1 cellular context compared by ENCODE assay signal in the genomic region with DNA sequence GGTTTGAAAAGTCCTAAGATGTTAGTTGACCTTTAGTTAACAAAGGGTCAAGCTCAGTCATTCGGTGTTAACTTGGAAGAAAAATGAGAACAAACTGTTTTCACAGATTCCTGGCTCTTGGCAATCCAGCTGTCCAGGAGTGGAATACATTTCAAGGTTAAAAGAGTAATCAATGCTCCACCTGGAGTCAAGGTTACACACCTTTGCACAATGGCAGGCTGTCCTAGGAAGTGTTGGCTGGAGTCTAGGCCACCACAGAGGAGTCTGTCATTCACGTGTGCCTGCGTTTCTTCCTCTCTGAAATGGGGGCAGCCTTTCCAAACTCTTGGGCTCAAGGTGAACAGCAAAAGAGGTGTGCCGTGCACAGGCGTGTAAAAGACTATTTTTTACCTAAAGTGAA.
A peak's percentile ranks its signal among the peaks of the same experiment; 100 is the strongest.
TF ChIP-seq lines count a peak whose summit lies in the region.

No MANE protein-coding gene starts in this region.

TF ChIP-seq in HepG2, 621 proteins besides CTCF, POLR2A, EP300 and RAD21 (continued from another document and continues in another):
- TF ChIP-seq MED1 (CRISPR knock-in tag; IDR thresholded peaks at IDR 0.05): peak; percentile 80
- TF ChIP-seq, protein P1, sequence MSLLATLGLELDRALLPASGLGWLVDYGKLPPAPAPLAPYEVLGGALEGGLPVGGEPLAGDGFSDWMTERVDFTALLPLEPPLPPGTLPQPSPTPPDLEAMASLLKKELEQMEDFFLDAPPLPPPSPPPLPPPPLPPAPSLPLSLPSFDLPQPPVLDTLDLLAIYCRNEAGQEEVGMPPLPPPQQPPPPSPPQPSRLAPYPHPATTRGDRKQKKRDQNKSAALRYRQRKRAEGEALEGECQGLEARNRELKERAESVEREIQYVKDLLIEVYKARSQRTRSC (CRISPR knock-in tag; IDR thresholded peaks at IDR 0.05; ENCODE audit: low read depth): no peak
- TF ChIP-seq TARDBP (CRISPR knock-in tag; IDR thresholded peaks at IDR 0.05): no peak
- no peak for TF ChIP-seq ZNF780A (CRISPR knock-in tag; IDR thresholded peaks at IDR 0.05)
- TF ChIP-seq ZNF703 (CRISPR knock-in tag; IDR thresholded peaks at IDR 0.05; ENCODE audit: borderline replicate concordance): no peak
- TF ChIP-seq, protein P2, sequence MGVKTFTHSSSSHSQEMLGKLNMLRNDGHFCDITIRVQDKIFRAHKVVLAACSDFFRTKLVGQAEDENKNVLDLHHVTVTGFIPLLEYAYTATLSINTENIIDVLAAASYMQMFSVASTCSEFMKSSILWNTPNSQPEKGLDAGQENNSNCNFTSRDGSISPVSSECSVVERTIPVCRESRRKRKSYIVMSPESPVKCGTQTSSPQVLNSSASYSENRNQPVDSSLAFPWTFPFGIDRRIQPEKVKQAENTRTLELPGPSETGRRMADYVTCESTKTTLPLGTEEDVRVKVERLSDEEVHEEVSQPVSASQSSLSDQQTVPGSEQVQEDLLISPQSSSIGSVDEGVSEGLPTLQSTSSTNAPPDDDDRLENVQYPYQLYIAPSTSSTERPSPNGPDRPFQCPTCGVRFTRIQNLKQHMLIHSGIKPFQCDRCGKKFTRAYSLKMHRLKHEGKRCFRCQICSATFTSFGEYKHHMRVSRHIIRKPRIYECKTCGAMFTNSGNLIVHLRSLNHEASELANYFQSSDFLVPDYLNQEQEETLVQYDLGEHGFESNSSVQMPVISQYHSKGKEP (CRISPR knock-in tag; IDR thresholded peaks at IDR 0.05): no peak
- TF ChIP-seq HDAC6 (IDR thresholded peaks at IDR 0.05; ENCODE audit: low read depth, low read length): no peak
- TF ChIP-seq, protein P3, sequence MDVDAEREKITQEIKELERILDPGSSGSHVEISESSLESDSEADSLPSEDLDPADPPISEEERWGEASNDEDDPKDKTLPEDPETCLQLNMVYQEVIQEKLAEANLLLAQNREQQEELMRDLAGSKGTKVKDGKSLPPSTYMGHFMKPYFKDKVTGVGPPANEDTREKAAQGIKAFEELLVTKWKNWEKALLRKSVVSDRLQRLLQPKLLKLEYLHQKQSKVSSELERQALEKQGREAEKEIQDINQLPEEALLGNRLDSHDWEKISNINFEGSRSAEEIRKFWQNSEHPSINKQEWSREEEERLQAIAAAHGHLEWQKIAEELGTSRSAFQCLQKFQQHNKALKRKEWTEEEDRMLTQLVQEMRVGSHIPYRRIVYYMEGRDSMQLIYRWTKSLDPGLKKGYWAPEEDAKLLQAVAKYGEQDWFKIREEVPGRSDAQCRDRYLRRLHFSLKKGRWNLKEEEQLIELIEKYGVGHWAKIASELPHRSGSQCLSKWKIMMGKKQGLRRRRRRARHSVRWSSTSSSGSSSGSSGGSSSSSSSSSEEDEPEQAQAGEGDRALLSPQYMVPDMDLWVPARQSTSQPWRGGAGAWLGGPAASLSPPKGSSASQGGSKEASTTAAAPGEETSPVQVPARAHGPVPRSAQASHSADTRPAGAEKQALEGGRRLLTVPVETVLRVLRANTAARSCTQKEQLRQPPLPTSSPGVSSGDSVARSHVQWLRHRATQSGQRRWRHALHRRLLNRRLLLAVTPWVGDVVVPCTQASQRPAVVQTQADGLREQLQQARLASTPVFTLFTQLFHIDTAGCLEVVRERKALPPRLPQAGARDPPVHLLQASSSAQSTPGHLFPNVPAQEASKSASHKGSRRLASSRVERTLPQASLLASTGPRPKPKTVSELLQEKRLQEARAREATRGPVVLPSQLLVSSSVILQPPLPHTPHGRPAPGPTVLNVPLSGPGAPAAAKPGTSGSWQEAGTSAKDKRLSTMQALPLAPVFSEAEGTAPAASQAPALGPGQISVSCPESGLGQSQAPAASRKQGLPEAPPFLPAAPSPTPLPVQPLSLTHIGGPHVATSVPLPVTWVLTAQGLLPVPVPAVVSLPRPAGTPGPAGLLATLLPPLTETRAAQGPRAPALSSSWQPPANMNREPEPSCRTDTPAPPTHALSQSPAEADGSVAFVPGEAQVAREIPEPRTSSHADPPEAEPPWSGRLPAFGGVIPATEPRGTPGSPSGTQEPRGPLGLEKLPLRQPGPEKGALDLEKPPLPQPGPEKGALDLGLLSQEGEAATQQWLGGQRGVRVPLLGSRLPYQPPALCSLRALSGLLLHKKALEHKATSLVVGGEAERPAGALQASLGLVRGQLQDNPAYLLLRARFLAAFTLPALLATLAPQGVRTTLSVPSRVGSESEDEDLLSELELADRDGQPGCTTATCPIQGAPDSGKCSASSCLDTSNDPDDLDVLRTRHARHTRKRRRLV (CRISPR knock-in tag; IDR thresholded peaks at IDR 0.05): no peak
- TF ChIP-seq, protein P4, sequence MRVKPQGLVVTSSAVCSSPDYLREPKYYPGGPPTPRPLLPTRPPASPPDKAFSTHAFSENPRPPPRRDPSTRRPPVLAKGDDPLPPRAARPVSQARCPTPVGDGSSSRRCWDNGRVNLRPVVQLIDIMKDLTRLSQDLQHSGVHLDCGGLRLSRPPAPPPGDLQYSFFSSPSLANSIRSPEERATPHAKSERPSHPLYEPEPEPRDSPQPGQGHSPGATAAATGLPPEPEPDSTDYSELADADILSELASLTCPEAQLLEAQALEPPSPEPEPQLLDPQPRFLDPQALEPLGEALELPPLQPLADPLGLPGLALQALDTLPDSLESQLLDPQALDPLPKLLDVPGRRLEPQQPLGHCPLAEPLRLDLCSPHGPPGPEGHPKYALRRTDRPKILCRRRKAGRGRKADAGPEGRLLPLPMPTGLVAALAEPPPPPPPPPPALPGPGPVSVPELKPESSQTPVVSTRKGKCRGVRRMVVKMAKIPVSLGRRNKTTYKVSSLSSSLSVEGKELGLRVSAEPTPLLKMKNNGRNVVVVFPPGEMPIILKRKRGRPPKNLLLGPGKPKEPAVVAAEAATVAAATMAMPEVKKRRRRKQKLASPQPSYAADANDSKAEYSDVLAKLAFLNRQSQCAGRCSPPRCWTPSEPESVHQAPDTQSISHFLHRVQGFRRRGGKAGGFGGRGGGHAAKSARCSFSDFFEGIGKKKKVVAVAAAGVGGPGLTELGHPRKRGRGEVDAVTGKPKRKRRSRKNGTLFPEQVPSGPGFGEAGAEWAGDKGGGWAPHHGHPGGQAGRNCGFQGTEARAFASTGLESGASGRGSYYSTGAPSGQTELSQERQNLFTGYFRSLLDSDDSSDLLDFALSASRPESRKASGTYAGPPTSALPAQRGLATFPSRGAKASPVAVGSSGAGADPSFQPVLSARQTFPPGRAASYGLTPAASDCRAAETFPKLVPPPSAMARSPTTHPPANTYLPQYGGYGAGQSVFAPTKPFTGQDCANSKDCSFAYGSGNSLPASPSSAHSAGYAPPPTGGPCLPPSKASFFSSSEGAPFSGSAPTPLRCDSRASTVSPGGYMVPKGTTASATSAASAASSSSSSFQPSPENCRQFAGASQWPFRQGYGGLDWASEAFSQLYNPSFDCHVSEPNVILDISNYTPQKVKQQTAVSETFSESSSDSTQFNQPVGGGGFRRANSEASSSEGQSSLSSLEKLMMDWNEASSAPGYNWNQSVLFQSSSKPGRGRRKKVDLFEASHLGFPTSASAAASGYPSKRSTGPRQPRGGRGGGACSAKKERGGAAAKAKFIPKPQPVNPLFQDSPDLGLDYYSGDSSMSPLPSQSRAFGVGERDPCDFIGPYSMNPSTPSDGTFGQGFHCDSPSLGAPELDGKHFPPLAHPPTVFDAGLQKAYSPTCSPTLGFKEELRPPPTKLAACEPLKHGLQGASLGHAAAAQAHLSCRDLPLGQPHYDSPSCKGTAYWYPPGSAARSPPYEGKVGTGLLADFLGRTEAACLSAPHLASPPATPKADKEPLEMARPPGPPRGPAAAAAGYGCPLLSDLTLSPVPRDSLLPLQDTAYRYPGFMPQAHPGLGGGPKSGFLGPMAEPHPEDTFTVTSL (CRISPR knock-in tag; IDR thresholded peaks at IDR 0.05; ENCODE audit: borderline replicate concordance): peak; percentile 70; the same call in 1 of the 2 replicates
- TF ChIP-seq PITX1 (CRISPR knock-in tag; IDR thresholded peaks at IDR 0.05): peak; percentile 63
- no peak for TF ChIP-seq ZNF747 (CRISPR knock-in tag; IDR thresholded peaks at IDR 0.05; ENCODE audit: borderline replicate concordance)
- no peak for TF ChIP-seq ZNF790 (CRISPR knock-in tag; IDR thresholded peaks at IDR 0.05; ENCODE audit: borderline replicate concordance)
- TF ChIP-seq ZNF564 (CRISPR knock-in tag; IDR thresholded peaks at IDR 0.05): peak; percentile 32; the same call in 1 of the 2 replicates
- TF ChIP-seq, protein P5, sequence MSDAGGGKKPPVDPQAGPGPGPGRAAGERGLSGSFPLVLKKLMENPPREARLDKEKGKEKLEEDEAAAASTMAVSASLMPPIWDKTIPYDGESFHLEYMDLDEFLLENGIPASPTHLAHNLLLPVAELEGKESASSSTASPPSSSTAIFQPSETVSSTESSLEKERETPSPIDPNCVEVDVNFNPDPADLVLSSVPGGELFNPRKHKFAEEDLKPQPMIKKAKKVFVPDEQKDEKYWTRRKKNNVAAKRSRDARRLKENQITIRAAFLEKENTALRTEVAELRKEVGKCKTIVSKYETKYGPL (CRISPR knock-in tag; IDR thresholded peaks at IDR 0.05): no peak
- TF ChIP-seq BORCS8-MEF2B (CRISPR knock-in tag; IDR thresholded peaks at IDR 0.05): no peak
- TF ChIP-seq ZNF569 (CRISPR knock-in tag; IDR thresholded peaks at IDR 0.05; ENCODE audit: borderline replicate concordance): no peak
- TF ChIP-seq, protein P6, sequence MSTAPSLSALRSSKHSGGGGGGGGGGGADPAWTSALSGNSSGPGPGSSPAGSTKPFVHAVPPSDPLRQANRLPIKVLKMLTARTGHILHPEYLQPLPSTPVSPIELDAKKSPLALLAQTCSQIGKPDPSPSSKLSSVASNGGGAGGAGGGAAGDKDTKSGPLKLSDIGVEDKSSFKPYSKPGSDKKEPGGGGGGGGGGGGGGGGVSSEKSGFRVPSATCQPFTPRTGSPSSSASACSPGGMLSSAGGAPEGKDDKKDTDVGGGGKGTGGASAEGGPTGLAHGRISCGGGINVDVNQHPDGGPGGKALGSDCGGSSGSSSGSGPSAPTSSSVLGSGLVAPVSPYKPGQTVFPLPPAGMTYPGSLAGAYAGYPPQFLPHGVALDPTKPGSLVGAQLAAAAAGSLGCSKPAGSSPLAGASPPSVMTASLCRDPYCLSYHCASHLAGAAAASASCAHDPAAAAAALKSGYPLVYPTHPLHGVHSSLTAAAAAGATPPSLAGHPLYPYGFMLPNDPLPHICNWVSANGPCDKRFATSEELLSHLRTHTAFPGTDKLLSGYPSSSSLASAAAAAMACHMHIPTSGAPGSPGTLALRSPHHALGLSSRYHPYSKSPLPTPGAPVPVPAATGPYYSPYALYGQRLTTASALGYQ (CRISPR knock-in tag; IDR thresholded peaks at IDR 0.05): peak; percentile 90
- TF ChIP-seq ZSCAN20 (CRISPR knock-in tag; IDR thresholded peaks at IDR 0.05; ENCODE audit: borderline replicate concordance): no peak
- 0 out of 2 replicates have a peak, but pooled peaks have one; percentile 48 for TF ChIP-seq GFI1 (CRISPR knock-in tag; IDR thresholded peaks at IDR 0.05; ENCODE audit: borderline replicate concordance)
- no peak for TF ChIP-seq EEA1 (CRISPR knock-in tag; IDR thresholded peaks at IDR 0.05; ENCODE audit: borderline replicate concordance)
- TF ChIP-seq ASH2L (IDR thresholded peaks at IDR 0.05; ENCODE audit: insufficient read length, low read depth, low read length): no peak
- TF ChIP-seq ZNF510 (CRISPR knock-in tag; IDR thresholded peaks at IDR 0.05; ENCODE audit: low read depth): no peak
- no peak for TF ChIP-seq NCOA5 (CRISPR knock-in tag; IDR thresholded peaks at IDR 0.05)
- TF ChIP-seq SRSF9 (IDR thresholded peaks at IDR 0.05; ENCODE audit: borderline replicate concordance, insufficient read depth, low read depth, low read length, poor library complexity, severe bottlenecking): no peak
- TF ChIP-seq TAF1 (CRISPR knock-in tag; IDR thresholded peaks at IDR 0.05): no peak
- TF ChIP-seq CBX5 (CRISPR knock-in tag; IDR thresholded peaks at IDR 0.05; ENCODE audit: borderline replicate concordance): peak; percentile 81; the same call in 1 of the 2 replicates
- TF ChIP-seq PTBP1 (IDR thresholded peaks at IDR 0.05; ENCODE audit: low read depth, low read length, poor library complexity, severe bottlenecking): no peak
- peak; percentile 38; the same call in 1 of the 2 replicates for TF ChIP-seq HOXD1 (CRISPR knock-in tag; IDR thresholded peaks at IDR 0.05)
- TF ChIP-seq ZNF501 (CRISPR knock-in tag; IDR thresholded peaks at IDR 0.05): no peak
- TF ChIP-seq ZNF841 (CRISPR knock-in tag; IDR thresholded peaks at IDR 0.05; ENCODE audit: borderline replicate concordance): no peak
- no peak for TF ChIP-seq SMYD3 (CRISPR knock-in tag; IDR thresholded peaks at IDR 0.05)
- 0 out of 2 replicates have a peak, but pooled peaks have one; percentile 25 for TF ChIP-seq GATA4 (IDR thresholded peaks at IDR 0.05; ENCODE audit: borderline replicate concordance, low read depth)
- no peak for TF ChIP-seq MBNL3 (CRISPR knock-in tag; conservative IDR thresholded peaks at IDR 0.05)
- TF ChIP-seq, protein P7, sequence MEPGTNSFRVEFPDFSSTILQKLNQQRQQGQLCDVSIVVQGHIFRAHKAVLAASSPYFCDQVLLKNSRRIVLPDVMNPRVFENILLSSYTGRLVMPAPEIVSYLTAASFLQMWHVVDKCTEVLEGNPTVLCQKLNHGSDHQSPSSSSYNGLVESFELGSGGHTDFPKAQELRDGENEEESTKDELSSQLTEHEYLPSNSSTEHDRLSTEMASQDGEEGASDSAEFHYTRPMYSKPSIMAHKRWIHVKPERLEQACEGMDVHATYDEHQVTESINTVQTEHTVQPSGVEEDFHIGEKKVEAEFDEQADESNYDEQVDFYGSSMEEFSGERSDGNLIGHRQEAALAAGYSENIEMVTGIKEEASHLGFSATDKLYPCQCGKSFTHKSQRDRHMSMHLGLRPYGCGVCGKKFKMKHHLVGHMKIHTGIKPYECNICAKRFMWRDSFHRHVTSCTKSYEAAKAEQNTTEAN (CRISPR knock-in tag; conservative IDR thresholded peaks at IDR 0.05): 0 out of 2 replicates have a peak, but pooled peaks have one; percentile 55
- TF ChIP-seq HNRNPLL (IDR thresholded peaks at IDR 0.05; ENCODE audit: low read depth, low read length, poor library complexity, severe bottlenecking): no peak
- TF ChIP-seq ZNF615 (CRISPR knock-in tag; IDR thresholded peaks at IDR 0.05; ENCODE audit: borderline replicate concordance): no peak
- no peak for TF ChIP-seq FIP1L1 (IDR thresholded peaks at IDR 0.05; ENCODE audit: borderline replicate concordance, insufficient read depth, low read depth, low read length)
- TF ChIP-seq, protein P8, sequence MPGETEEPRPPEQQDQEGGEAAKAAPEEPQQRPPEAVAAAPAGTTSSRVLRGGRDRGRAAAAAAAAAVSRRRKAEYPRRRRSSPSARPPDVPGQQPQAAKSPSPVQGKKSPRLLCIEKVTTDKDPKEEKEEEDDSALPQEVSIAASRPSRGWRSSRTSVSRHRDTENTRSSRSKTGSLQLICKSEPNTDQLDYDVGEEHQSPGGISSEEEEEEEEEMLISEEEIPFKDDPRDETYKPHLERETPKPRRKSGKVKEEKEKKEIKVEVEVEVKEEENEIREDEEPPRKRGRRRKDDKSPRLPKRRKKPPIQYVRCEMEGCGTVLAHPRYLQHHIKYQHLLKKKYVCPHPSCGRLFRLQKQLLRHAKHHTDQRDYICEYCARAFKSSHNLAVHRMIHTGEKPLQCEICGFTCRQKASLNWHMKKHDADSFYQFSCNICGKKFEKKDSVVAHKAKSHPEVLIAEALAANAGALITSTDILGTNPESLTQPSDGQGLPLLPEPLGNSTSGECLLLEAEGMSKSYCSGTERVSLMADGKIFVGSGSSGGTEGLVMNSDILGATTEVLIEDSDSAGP (CRISPR knock-in tag; IDR thresholded peaks at IDR 0.05; ENCODE audit: borderline replicate concordance): no peak
- TF ChIP-seq, protein P9, sequence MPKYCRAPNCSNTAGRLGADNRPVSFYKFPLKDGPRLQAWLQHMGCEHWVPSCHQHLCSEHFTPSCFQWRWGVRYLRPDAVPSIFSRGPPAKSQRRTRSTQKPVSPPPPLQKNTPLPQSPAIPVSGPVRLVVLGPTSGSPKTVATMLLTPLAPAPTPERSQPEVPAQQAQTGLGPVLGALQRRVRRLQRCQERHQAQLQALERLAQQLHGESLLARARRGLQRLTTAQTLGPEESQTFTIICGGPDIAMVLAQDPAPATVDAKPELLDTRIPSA (CRISPR knock-in tag; IDR thresholded peaks at IDR 0.05; ENCODE audit: borderline replicate concordance): no peak
- no peak for TF ChIP-seq GPN1 (CRISPR knock-in tag; IDR thresholded peaks at IDR 0.05; ENCODE audit: borderline replicate concordance)
- 0 out of 2 replicates have a peak, but pooled peaks have one; percentile 40 for TF ChIP-seq MEF2D (CRISPR knock-in tag; IDR thresholded peaks at IDR 0.05)
